Comparison of ENCODE assay signal across 21 cellular contexts in genomic region chr15:36896949-36897348, GRCh38.
A peak's percentile ranks its signal among the peaks of the same experiment; 100 is the strongest.
DNase-seq lines count a peak whose midpoint lies in the region; ATAC-seq, FAIRE-seq and TF ChIP-seq lines count a peak whose summit lies in the region.
"Had no signal": no experiment of that assay in that cellular context is flagged by ENCODE, and none has a peak within 500 bp of the region (broad histone marks: within the 10 kb centered on the region; RNA-seq: fewer than 3 reads in every experiment).

No MANE protein-coding gene starts in this region.

- peaks cover 41% of the 10 kb centered on the region; the same call in 2 of the 3 replicates for H3K36me3 ChIP-seq in K562 (ENCODE audit: control insufficient read depth, insufficient read depth, low read length)
- H3K36me3 ChIP-seq in sigmoid colon: peaks cover 0 to 24% (median 4%) of the 10 kb centered on the region in 4 donors
- H3K36me3 ChIP-seq: BLaER1 had no signal

- H3K9ac ChIP-seq in K562 (ENCODE audit: insufficient read depth in 1 of 2, low read depth in 2 of 2, low read length in 2 of 2): peak overlapping the region in 1 of 2 experiments; percentile 50; a peak in 1 of 4 replicates
- H3K9ac ChIP-seq: BLaER1 had no signal

- H3K9me3 ChIP-seq in K562 (replicated peaks; ENCODE audit: control insufficient read depth, insufficient read depth, low read depth, low read length) (no peaks in the 10 kb centered on the region), sigmoid colon (no peaks in the 10 kb centered on the region)
- H3K9me3 ChIP-seq: BLaER1, lower lobe of right lung, upper lobe of left lung had no signal

- TF ChIP-seq RAD21 in K562 (CRISPR knock-in tag; conservative IDR thresholded peaks at IDR 0.05 in 1 of 2, IDR thresholded peaks at IDR 0.05 in 1 of 2): 0 out of 4 replicates have a peak, but pooled peaks of 1 of the 2 experiments have one; percentile 9

- CTCF ChIA-PET in K562 (lab: Yijun Ruan, JAX; ENCODE audit: low intra/inter-chr PET ratio): no interaction called here

- no peaks in the 10 kb centered on the region for H4K20me1 ChIP-seq in K562 (replicated peaks; ENCODE audit: control insufficient read depth, insufficient read depth, low read length)
- H4K20me1 ChIP-seq: BLaER1 had no signal

- DNase-seq in NCI-H1417 (lab: John Stamatoyannopoulos, UW) (peak in 2 of 3 experiments; percentile 51 to 69), NCI-H1417 treated with DMSO at 0.1 percent for 48 hours (lab: John Stamatoyannopoulos, UW) (no peak), K562 (ENCODE audit: extremely low read depth in 1 of 4, low spot score in 3 of 4) (peak in 1 of 4 experiments; percentile 32), iPS-NIHi7 (ENCODE audit: extremely low spot score) (peak; percentile 11), sigmoid colon (no peak), frontal cortex (ENCODE audit: low spot score in 2 of 2) (no peak)
- DNase-seq: activated CD4-positive, CD25-positive, alpha-beta regulatory T cell treated with anti-CD3 and anti-CD28 coated beads, Interleukin-2, amount 50 U/mL, for 72 hours; cerebellar nuclear complex; GF-D8; HCEC 1CT; lower lobe of right lung; naive thymus-derived CD8-positive, alpha-beta T cell; NCI-H187; NCI-H345; SHP77; stimulated activated naive CD4-positive, alpha-beta T cell treated with Interleukin-2 at 50 U/mL for 16 hours; upper lobe of left lung had no signal

- no peak overlapping the region; the same call in 1 of the 2 replicates for H3K4me2 ChIP-seq in K562 (ENCODE audit: insufficient read depth, low read length)
- H3K4me2 ChIP-seq: BLaER1 had no signal

- no peak overlapping the region for H2AFZ ChIP-seq in K562 (ENCODE audit: low read depth, low read length)

- TF ChIP-seq POLR2A in K562 (conservative IDR thresholded peaks at IDR 0.05) (no peak), sigmoid colon (IDR thresholded peaks at IDR 0.05) (no peak)

- H3K27me3 ChIP-seq in K562 (ENCODE audit: control insufficient read depth in 2 of 2, insufficient read depth in 2 of 2, low read length in 2 of 2) (no peaks in the 10 kb centered on the region), sigmoid colon (no peaks in the 10 kb centered on the region)
- H3K27me3 ChIP-seq: BLaER1, upper lobe of left lung had no signal

- H3K79me2 ChIP-seq in K562 (ENCODE audit: control insufficient read depth, insufficient read depth, low read length): no peaks in the 10 kb centered on the region

- TF ChIP-seq EP300 in K562 (IDR thresholded peaks at IDR 0.05; ENCODE audit: low read length) (no peak), sigmoid colon (IDR thresholded peaks at IDR 0.05) (peak in 1 of 4 donors; percentile 10)

- intact Hi-C loops in K562 (cut with micrococcal nuclease) (no loop called here), sigmoid colon (cut with DNase I) (no loop called here)

- peak; percentile 64 for ATAC-seq in K562
- ATAC-seq in GM18873 (IDR thresholded peaks at IDR 0.05; ENCODE audit: low FRiP score, unreplicated experiment): no peak
- ATAC-seq in HG03469 (IDR thresholded peaks at IDR 0.05; ENCODE audit: unreplicated experiment): no peak
- ATAC-seq: lower lobe of right lung; naive thymus-derived CD8-positive, alpha-beta T cell had no signal

- no peaks in the 10 kb centered on the region for H3K9me1 ChIP-seq in K562 (ENCODE audit: control insufficient read depth, insufficient read depth, low read length)

- H3K4me3 ChIP-seq in K562 (no peak overlapping the region), sigmoid colon (no peak overlapping the region)
- H3K4me3 ChIP-seq: BLaER1, lower lobe of right lung, upper lobe of left lung had no signal

- TF ChIP-seq CTCF in K562 (IDR thresholded peaks at IDR 0.05 in 2 of 3, conservative IDR thresholded peaks at IDR 0.05 in 1 of 3; ENCODE audit: insufficient read depth in 2 of 3, low read depth in 1 of 3, low read length in 3 of 3): no peak
- TF ChIP-seq CTCF in sigmoid colon (IDR thresholded peaks at IDR 0.05): no peak

- BruUV-seq in K562 (replicated peaks; lab: Mats Ljungman, UMichigan): no TSS peak

- in situ Hi-C loops in K562 (cut with MboI): loop anchor here (25.0 kb wide), 1 partner anchor 990 kb away; no protein-coding TSS in a partner anchor

- WGBS in K562 (ENCODE audit: insufficient coverage, low coverage, missing lambda C conversion rate): 33% methylated on average over 3 of the region's 3 CpGs
- 18 to 31% methylated on average over 3 of the region's 3 CpGs for WGBS in sigmoid colon, 2 donors

- H3K27ac ChIP-seq in K562 (ENCODE audit: extremely low read depth, low read depth, low read length) (peak overlapping the region; percentile 47; the same call in 2 of the 3 replicates), sigmoid colon (peak overlapping the region in 3 of 4 donors; percentile 60 to 73 (median 67))
- H3K27ac ChIP-seq: 22Rv1, BLaER1, lower lobe of right lung, upper lobe of left lung had no signal

- FAIRE-seq in K562 (lab: Jason Lieb, UNC) (peak; percentile 74), frontal cortex (lab: Jason Lieb, UNC) (no peak)

- H3K4me1 ChIP-seq in K562 (replicated peaks in 1 of 2; ENCODE audit: control insufficient read depth in 2 of 2, insufficient read depth in 2 of 2, low read length in 2 of 2) (peaks cover 9 to 14% of the 10 kb centered on the region in 2 experiments; a peak in 4 of 5 replicates), sigmoid colon (peaks cover 0 to 67% (median 51%) of the 10 kb centered on the region in 4 donors)
- H3K4me1 ChIP-seq: BLaER1, lower lobe of right lung, upper lobe of left lung had no signal

- POLR2A ChIA-PET in K562 (lab: Yijun Ruan, JAX): interaction anchor here (1.2 to 1.6 kb wide), 2 partner anchors 9 to 11 kb away, joined by 3 to 4 read pairs; no protein-coding TSS in a partner anchor

TF ChIP-seq in K562, 482 proteins besides CTCF, POLR2A, EP300 and RAD21 (continues in another document):
- TF ChIP-seq ZBTB7A (IDR thresholded peaks at IDR 0.05; ENCODE audit: borderline replicate concordance, control insufficient read depth, low read depth, low read length) (no peak), MEIS2 (IDR thresholded peaks at IDR 0.05; ENCODE audit: partially characterized antibody) (peak; percentile 90), THRA (IDR thresholded peaks at IDR 0.05) (no peak), PKNOX1 (IDR thresholded peaks at IDR 0.05) (peak; percentile 60), RBFOX2 (IDR thresholded peaks at IDR 0.05; ENCODE audit: low read depth, low read length) (no peak), TCF7L2 (IDR thresholded peaks at IDR 0.05; ENCODE audit: low read depth, low read length) (no peak), CBFA2T3 (IDR thresholded peaks at IDR 0.05) (0 out of 2 replicates have a peak, but pooled peaks have one; percentile 18), POLR2AphosphoS5 (IDR thresholded peaks at IDR 0.05; ENCODE audit: control insufficient read depth, insufficient read depth, low read depth, low read length) (no peak), ZNF551 (CRISPR knock-in tag; IDR thresholded peaks at IDR 0.05) (no peak), TCF3 (CRISPR knock-in tag; IDR thresholded peaks at IDR 0.05) (peak; percentile 8; the same call in 1 of the 2 replicates), ZSCAN32 (CRISPR knock-in tag; IDR thresholded peaks at IDR 0.05) (no peak), SMAD4 (CRISPR knock-in tag; conservative IDR thresholded peaks at IDR 0.05) (no peak), ZNF134 (CRISPR knock-in tag; conservative IDR thresholded peaks at IDR 0.05) (no peak), SRSF1 (IDR thresholded peaks at IDR 0.05; ENCODE audit: low read depth, low read length) (no peak), ZNF431 (CRISPR knock-in tag; IDR thresholded peaks at IDR 0.05) (no peak), E2F5 (CRISPR knock-in tag; IDR thresholded peaks at IDR 0.05) (no peak), ZNF766 (CRISPR knock-in tag; conservative IDR thresholded peaks at IDR 0.05) (no peak), CHCHD3 (CRISPR knock-in tag; IDR thresholded peaks at IDR 0.05) (no peak), KAT2B (IDR thresholded peaks at IDR 0.05; ENCODE audit: low read depth, low read length) (no peak), DIDO1 (tag; IDR thresholded peaks at IDR 0.05; ENCODE audit: low read depth) (no peak)
- TF ChIP-seq, protein P1, sequence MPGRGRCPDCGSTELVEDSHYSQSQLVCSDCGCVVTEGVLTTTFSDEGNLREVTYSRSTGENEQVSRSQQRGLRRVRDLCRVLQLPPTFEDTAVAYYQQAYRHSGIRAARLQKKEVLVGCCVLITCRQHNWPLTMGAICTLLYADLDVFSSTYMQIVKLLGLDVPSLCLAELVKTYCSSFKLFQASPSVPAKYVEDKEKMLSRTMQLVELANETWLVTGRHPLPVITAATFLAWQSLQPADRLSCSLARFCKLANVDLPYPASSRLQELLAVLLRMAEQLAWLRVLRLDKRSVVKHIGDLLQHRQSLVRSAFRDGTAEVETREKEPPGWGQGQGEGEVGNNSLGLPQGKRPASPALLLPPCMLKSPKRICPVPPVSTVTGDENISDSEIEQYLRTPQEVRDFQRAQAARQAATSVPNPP (IDR thresholded peaks at IDR 0.05; ENCODE audit: borderline replicate concordance, insufficient read depth, insufficient read length): no peak

Comparison
In these comparisons a context has a peak if more than half of its experiments do, and no peak if none do; other contexts are left out.
1. DNase-seq: peak in NCI-H1417 (2 of 3) and iPS-NIHi7 (single experiment); none in NCI-H1417 treated with DMSO at 0.1 percent for 48 hours (single experiment), sigmoid colon (single experiment) and frontal cortex (0 of 2).